In the genomic region with DNA sequence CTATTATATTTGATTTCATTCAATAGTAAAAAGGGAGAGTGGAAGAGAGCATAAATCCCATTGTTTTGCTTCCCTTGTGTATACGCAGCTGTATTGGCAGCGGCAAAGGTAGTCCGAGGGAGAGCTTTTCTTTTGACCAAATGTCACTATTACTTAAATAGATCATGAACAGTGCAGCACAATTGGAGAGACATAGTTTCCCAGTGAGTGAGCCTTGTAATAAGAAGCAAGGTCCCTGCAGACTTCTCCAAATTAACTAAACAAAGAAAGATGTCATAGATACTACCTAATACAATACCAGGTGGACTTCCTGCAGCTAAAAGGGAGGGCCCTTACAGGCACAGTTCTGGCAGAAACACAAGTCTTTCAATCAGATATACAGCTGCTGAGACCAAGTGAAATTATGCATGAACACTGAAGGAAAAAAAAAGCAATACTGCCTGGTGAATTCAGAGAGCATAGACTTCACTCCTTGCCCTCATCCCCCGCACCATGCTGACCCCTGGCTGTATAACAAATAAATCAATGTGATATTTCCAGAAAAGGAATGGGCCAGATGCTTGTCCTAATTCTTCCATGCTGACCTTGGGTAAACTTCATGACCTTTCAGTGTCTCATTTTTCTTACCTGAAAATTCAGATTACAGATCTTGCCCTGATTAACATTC, we compare ENCODE assay signal across 17 cellular contexts.
A peak's percentile ranks its signal among the peaks of the same experiment; 100 is the strongest.
DNase-seq lines count a peak whose midpoint lies in the region; TF ChIP-seq lines count a peak whose summit lies in the region.
"Had no signal": no experiment of that assay in that cellular context is flagged by ENCODE, and none has a peak within 500 bp of the region (broad histone marks: within the 10 kb centered on the region; RNA-seq: fewer than 3 reads in every experiment).

No MANE protein-coding gene starts in this region.

- DNase-seq in NCI-H1105 treated with DMSO at 0.1 percent for 48 hours (lab: John Stamatoyannopoulos, UW) (peak; percentile 44), NCI-H1105 (lab: John Stamatoyannopoulos, UW) (no peak), NCI-H345 (lab: John Stamatoyannopoulos, UW) (peak; percentile 95), NOMO-1 treated with DMSO at 0.1 percent for 48 hours (lab: John Stamatoyannopoulos, UW; ENCODE audit: unreplicated experiment) (no peak), NK-92 (lab: John Stamatoyannopoulos, UW; ENCODE audit: unreplicated experiment) (no peak)
- no peak for DNase-seq in T-helper 2 cell treated with Interferon-gamma antibody and Interleukin-4, amounts not matched to agents 5 μg/mL and 100 μg/mL, for 36 hours (ENCODE audit: low spot score)
- DNase-seq: amygdala; Karpas-422; NCI-H446; small intestine; stimulated activated naive B cell treated with anti-CD40 and anti-IgM and Interleukin-4, amounts not matched to agents 10 μg/mL and 1 μg/mL and 100 μg/mL, for 72 hours had no signal

- no peaks in the 10 kb centered on the region for H3K36me3 Mint-ChIP-seq in brain
- no peaks in the 10 kb centered on the region for H3K36me3 Mint-ChIP-seq in T-helper 2 cell treated with Interferon-gamma antibody and Interleukin-4, amounts not matched to agents 5 μg/mL and 100 μg/mL, for 36 hours (ENCODE audit: low read depth)
- H3K36me3 Mint-ChIP-seq: stimulated activated naive B cell treated with anti-CD40 and anti-IgM and Interleukin-4, amounts not matched to agents 10 μg/mL and 1 μg/mL and 100 μg/mL, for 72 hours; type B pancreatic cell had no signal

- H2AFZ ChIP-seq in neuron (ENCODE audit: low read depth, low read length): peak overlapping the region; percentile 28
- H2AFZ ChIP-seq: parathyroid adenoma had no signal

- no peaks in the 10 kb centered on the region for H3K27me3 Mint-ChIP-seq in brain
- H3K27me3 Mint-ChIP-seq in T-helper 2 cell treated with Interferon-gamma antibody and Interleukin-4, amounts not matched to agents 5 μg/mL and 100 μg/mL, for 36 hours (ENCODE audit: low read depth): no peaks in the 10 kb centered on the region
- H3K27me3 Mint-ChIP-seq: stimulated activated naive B cell treated with anti-CD40 and anti-IgM and Interleukin-4, amounts not matched to agents 10 μg/mL and 1 μg/mL and 100 μg/mL, for 72 hours; type B pancreatic cell had no signal

- H3K27ac Mint-ChIP-seq in brain: peak overlapping the region in 4 of 5 experiments; percentile 16 to 70 (median 24)
- H3K27ac Mint-ChIP-seq in T-helper 2 cell treated with Interferon-gamma antibody and Interleukin-4, amounts not matched to agents 5 μg/mL and 100 μg/mL, for 36 hours: no peak overlapping the region
- H3K27ac Mint-ChIP-seq: activated T-helper 2 cell treated with anti-CD3 and anti-CD28 coated beads, Interferon-gamma antibody, Interleukin-2, Interleukin-4, amounts not matched to agents 10 μg/mL and 5 μg/mL and 100 μg/mL, durations not matched to agents 14 hours and 24 hours and 36 hours; stimulated activated naive B cell treated with anti-CD40 and anti-IgM and Interleukin-4, amounts not matched to agents 10 μg/mL and 1 μg/mL and 100 μg/mL, for 72 hours; type B pancreatic cell had no signal

- H3K4me3 ChIP-seq in neuron (ENCODE audit: low read length): no peak overlapping the region
- H3K4me3 ChIP-seq: coronary artery had no signal

- no peaks in the 10 kb centered on the region for H3K36me3 ChIP-seq in neuron (ENCODE audit: insufficient read depth, low read length)

- no peaks in the 10 kb centered on the region for H3K9me3 ChIP-seq in neuron (ENCODE audit: low read length)

- H3K4me1 ChIP-seq in neuron (ENCODE audit: insufficient read depth, low read length): peaks cover 14% of the 10 kb centered on the region
- H3K4me1 ChIP-seq: parathyroid adenoma had no signal

- no peaks in the 10 kb centered on the region for H3K27me3 ChIP-seq in neuron (ENCODE audit: insufficient read depth, low read length)

- peaks cover 0 to 2% (median 0%) of the 10 kb centered on the region in 5 experiments for H3K9me3 Mint-ChIP-seq in brain
- H3K9me3 Mint-ChIP-seq in T-helper 2 cell treated with Interferon-gamma antibody and Interleukin-4, amounts not matched to agents 5 μg/mL and 100 μg/mL, for 36 hours: peaks cover 24% of the 10 kb centered on the region
- H3K9me3 Mint-ChIP-seq: type B pancreatic cell had no signal

- peaks cover 47% of the 10 kb centered on the region for H3K4me1 Mint-ChIP-seq in brain
- no peaks in the 10 kb centered on the region for H3K4me1 Mint-ChIP-seq in T-helper 2 cell treated with Interferon-gamma antibody and Interleukin-4, amounts not matched to agents 5 μg/mL and 100 μg/mL, for 36 hours (ENCODE audit: low read depth)
- H3K4me1 Mint-ChIP-seq: stimulated activated naive B cell treated with anti-CD40 and anti-IgM and Interleukin-4, amounts not matched to agents 10 μg/mL and 1 μg/mL and 100 μg/mL, for 72 hours had no signal

- no peak for TF ChIP-seq CTCF in brain (conservative IDR thresholded peaks at IDR 0.05)

- H3K4me3 Mint-ChIP-seq in brain: peak overlapping the region in 1 of 5 experiments; percentile 3
- no peak overlapping the region for H3K4me3 Mint-ChIP-seq in T-helper 2 cell treated with Interferon-gamma antibody and Interleukin-4, amounts not matched to agents 5 μg/mL and 100 μg/mL, for 36 hours
- H3K4me3 Mint-ChIP-seq: stimulated activated naive B cell treated with anti-CD40 and anti-IgM and Interleukin-4, amounts not matched to agents 10 μg/mL and 1 μg/mL and 100 μg/mL, for 72 hours; type B pancreatic cell had no signal

Comparison
In these comparisons a context has a peak if more than half of its experiments do, and no peak if none do; other contexts are left out.
1. DNase-seq: peak in NCI-H1105 treated with DMSO at 0.1 percent for 48 hours (single experiment) and NCI-H345 (single experiment); none in NCI-H1105 (single experiment), T-helper 2 cell treated with Interferon-gamma antibody and Interleukin-4, amounts not matched to agents 5 μg/mL and 100 μg/mL, for 36 hours (single experiment), NOMO-1 treated with DMSO at 0.1 percent for 48 hours (single experiment) and NK-92 (single experiment).